16 cellular contexts compared by ENCODE assay signal in genomic region chr14:33525626-33526025, GRCh38.
A peak's percentile ranks its signal among the peaks of the same experiment; 100 is the strongest.
DNase-seq lines count a peak whose midpoint lies in the region; ATAC-seq, FAIRE-seq and TF ChIP-seq lines count a peak whose summit lies in the region.
"Had no signal": no experiment of that assay in that cellular context is flagged by ENCODE, and none has a peak within 500 bp of the region (broad histone marks: within the 10 kb centered on the region; RNA-seq: fewer than 3 reads in every experiment).

No MANE protein-coding gene starts in this region.

- H3K4me3 ChIP-seq in GM12878 (no peak overlapping the region), fibroblast of mammary gland (ENCODE audit: control insufficient read depth, low read depth, low read length) (no peak overlapping the region), HAP-1 (no peak overlapping the region)
- H3K4me3 ChIP-seq: BLaER1 treated with 17β-estradiol and CSF1 and Interleukin-3, amounts not matched to agents 10 nM and 100 nM; Peyer's patch had no signal

- ATAC-seq in GM12878 = no peak
- ATAC-seq in omental fat pad (ENCODE audit: low FRiP score) = peak; percentile 37
- ATAC-seq in GM21717 (IDR thresholded peaks at IDR 0.05; ENCODE audit: unreplicated experiment) = no peak
- ATAC-seq: CD8-positive, alpha-beta T cell; Right ventricle myocardium inferior had no signal

- POLR2A ChIA-PET in GM12878 (lab: Charles Lee) = interaction anchor here (0.6 to 10.9 kb wide), 3 partner anchors 14 to 69 kb away, joined by 3 to 105 read pairs (median 101); no protein-coding TSS in a partner anchor

- H2AFZ ChIP-seq in GM12878 (ENCODE audit: control insufficient read depth, low read depth, low read length) = no peak overlapping the region

- no TSS peak for BruUV-seq in GM12878 (replicated peaks; lab: Mats Ljungman, UMichigan)

- intact Hi-C loops in GM12878 (cut with micrococcal nuclease; ENCODE audit: unreplicated experiment) = no loop called here

- no peaks in the 10 kb centered on the region; a peak in 1 of 4 replicates for H3K27me3 ChIP-seq in GM12878 (replicated peaks in 1 of 2; ENCODE audit: control insufficient read depth in 2 of 2, insufficient read depth in 2 of 2, low read length in 1 of 2)
- H3K27me3 ChIP-seq in HAP-1 (ENCODE audit: low read depth) = peaks cover 43% of the 10 kb centered on the region
- H3K27me3 ChIP-seq: BLaER1 treated with 17β-estradiol and CSF1 and Interleukin-3, amounts not matched to agents 10 nM and 100 nM; Peyer's patch had no signal

- no peak for FAIRE-seq in GM12878 (lab: Jason Lieb, UNC)

- H3K9me3 ChIP-seq in GM12878 (replicated peaks; ENCODE audit: control insufficient read depth, insufficient read depth, low read length) = no peaks in the 10 kb centered on the region
- H3K9me3 ChIP-seq in HAP-1 = no peaks in the 10 kb centered on the region
- H3K9me3 ChIP-seq: BLaER1 treated with 17β-estradiol and CSF1 and Interleukin-3, amounts not matched to agents 10 nM and 100 nM; Peyer's patch had no signal

- TF ChIP-seq CTCF in GM12878 (IDR thresholded peaks at IDR 0.05 in 2 of 3, conservative IDR thresholded peaks at IDR 0.05 in 1 of 3; ENCODE audit: control insufficient read depth in 2 of 3, extremely low read depth in 1 of 3, insufficient read depth in 1 of 3, low read depth in 3 of 3, low read length in 3 of 3) = no peak
- TF ChIP-seq CTCF in fibroblast of mammary gland (conservative IDR thresholded peaks at IDR 0.05; ENCODE audit: control insufficient read depth, insufficient read depth, low read depth, low read length) = no peak
- no peak for TF ChIP-seq CTCF in omental fat pad (IDR thresholded peaks at IDR 0.05)

- H3K36me3 ChIP-seq in GM12878 (ENCODE audit: control insufficient read depth in 2 of 2, insufficient read depth in 2 of 2, low read length in 1 of 2) (no peaks in the 10 kb centered on the region), HAP-1 (replicated peaks) (no peaks in the 10 kb centered on the region)
- H3K36me3 ChIP-seq: BLaER1 treated with 17β-estradiol and CSF1 and Interleukin-3, amounts not matched to agents 10 nM and 100 nM; Peyer's patch had no signal

- TF ChIP-seq POLR2A in GM12878 (IDR thresholded peaks at IDR 0.05; ENCODE audit: low read depth, low read length) = no peak

- H3K4me1 ChIP-seq in GM12878 (ENCODE audit: control insufficient read depth, insufficient read depth, low read length) (no peaks in the 10 kb centered on the region), HAP-1 (0 out of 2 replicates have a peak, but pooled peaks cover 4% of the 10 kb centered on the region)
- H3K4me1 ChIP-seq: Peyer's patch had no signal

- no peaks in the 10 kb centered on the region for H3K79me2 ChIP-seq in GM12878 (ENCODE audit: control insufficient read depth, insufficient read depth, low read length)

- H3K27ac ChIP-seq in GM12878 (ENCODE audit: control insufficient read depth, insufficient read depth) = no peak overlapping the region
- H3K27ac ChIP-seq: BLaER1 treated with 17β-estradiol and CSF1 and Interleukin-3, amounts not matched to agents 10 nM and 100 nM; KMS-11; Peyer's patch had no signal

- no peak overlapping the region for H3K9ac ChIP-seq in GM12878 (ENCODE audit: control insufficient read depth, insufficient read depth, low read length)
- H3K9ac ChIP-seq: BLaER1 treated with 17β-estradiol and CSF1 and Interleukin-3, amounts not matched to agents 10 nM and 100 nM; KMS-11 had no signal

- in situ Hi-C loops in GM12878 (cut with MboI) (no loop called here), HAP-1 (cut with MboI; ENCODE audit: low sequenced_read_pairs) (no loop called here)

- RAD21 ChIA-PET in GM12878 (lab: Charles Lee; ENCODE audit: unreplicated experiment) = interaction anchor here (1.6 to 12.6 kb wide), 4 partner anchors 13 to 103 kb away, joined by 3 to 279 read pairs (median 156); no protein-coding TSS in a partner anchor

- SMC1A ChIA-PET in GM12878 (lab: Charles Lee; ENCODE audit: uncharacterized antibody, unreplicated experiment) = interaction anchor here (1.4 to 18.1 kb wide), 4 partner anchors 11 to 151 kb away, joined by 6 to 298 read pairs (median 190); no protein-coding TSS in a partner anchor

- CTCF ChIA-PET in GM12878 (lab: Yijun Ruan, JAX) = interaction anchor here (1.3 to 3.3 kb wide), 2 partner anchors 12 to 150 kb away, joined by 3 to 9 read pairs; no protein-coding TSS in a partner anchor

- no peak for TF ChIP-seq RAD21 in GM12878 (IDR thresholded peaks at IDR 0.05; ENCODE audit: insufficient read depth, low read depth, low read length)

- H3K4me2 ChIP-seq in GM12878 (ENCODE audit: control insufficient read depth, insufficient read depth) = no peak overlapping the region
- H3K4me2 ChIP-seq: KMS-11 had no signal

- TF ChIP-seq EP300 in GM12878 (IDR thresholded peaks at IDR 0.05; ENCODE audit: borderline replicate concordance in 1 of 2, control insufficient read depth in 1 of 2, low read depth in 2 of 2, low read length in 2 of 2) = no peak

- peak; percentile 29 for DNase-seq in NCI-H226
- DNase-seq in GM12878 (ENCODE audit: low read depth, low spot score) = no peak
- DNase-seq in fibroblast of mammary gland (ENCODE audit: low read depth) = peak; percentile 16
- DNase-seq in omental fat pad (ENCODE audit: low spot score) = no peak
- no peak for DNase-seq in HPDE6-E6E7 (ENCODE audit: extremely low spot score)
- DNase-seq in COR-L47 (lab: John Stamatoyannopoulos, UW) = no peak
- DNase-seq in HAP-1 (ENCODE audit: low spot score in 2 of 2) = no peak
- DNase-seq: CD8-positive, alpha-beta T cell; DMS53; NCI-H1436; NCI-H1930; Peyer's patch had no signal

- 9% methylated on average over 3 of the region's 3 CpGs for WGBS in GM12878 (ENCODE audit: insufficient coverage, insufficient replicate concordance, low lambda C conversion rate, missing lambda C conversion rate)

- H4K20me1 ChIP-seq in GM12878 (ENCODE audit: control insufficient read depth, insufficient read depth) = no peaks in the 10 kb centered on the region
- H4K20me1 ChIP-seq: BLaER1 treated with 17β-estradiol and CSF1 and Interleukin-3, amounts not matched to agents 10 nM and 100 nM had no signal

TF ChIP-seq in GM12878, 131 proteins besides CTCF, POLR2A, EP300 and RAD21:
- TF ChIP-seq IRF5 (IDR thresholded peaks at IDR 0.05; ENCODE audit: borderline replicate concordance) (no peak), ZNF592 (IDR thresholded peaks at IDR 0.05) (no peak), ZSCAN29 (IDR thresholded peaks at IDR 0.05) (no peak), TCF3 (IDR thresholded peaks at IDR 0.05; ENCODE audit: borderline replicate concordance, insufficient read depth, low read depth, low read length) (no peak), MTA3 (IDR thresholded peaks at IDR 0.05; ENCODE audit: borderline replicate concordance, low read length) (no peak), NFYA (IDR thresholded peaks at IDR 0.05; ENCODE audit: borderline replicate concordance, low read depth, low read length) (no peak)
- TF ChIP-seq, protein P1, sequence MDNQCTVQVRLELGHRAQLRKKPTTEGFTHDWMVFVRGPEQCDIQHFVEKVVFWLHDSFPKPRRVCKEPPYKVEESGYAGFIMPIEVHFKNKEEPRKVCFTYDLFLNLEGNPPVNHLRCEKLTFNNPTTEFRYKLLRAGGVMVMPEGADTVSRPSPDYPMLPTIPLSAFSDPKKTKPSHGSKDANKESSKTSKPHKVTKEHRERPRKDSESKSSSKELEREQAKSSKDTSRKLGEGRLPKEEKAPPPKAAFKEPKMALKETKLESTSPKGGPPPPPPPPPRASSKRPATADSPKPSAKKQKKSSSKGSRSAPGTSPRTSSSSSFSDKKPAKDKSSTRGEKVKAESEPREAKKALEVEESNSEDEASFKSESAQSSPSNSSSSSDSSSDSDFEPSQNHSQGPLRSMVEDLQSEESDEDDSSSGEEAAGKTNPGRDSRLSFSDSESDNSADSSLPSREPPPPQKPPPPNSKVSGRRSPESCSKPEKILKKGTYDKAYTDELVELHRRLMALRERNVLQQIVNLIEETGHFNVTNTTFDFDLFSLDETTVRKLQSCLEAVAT (IDR thresholded peaks at IDR 0.05) = peak; percentile 81

Comparison
In these comparisons a context has a peak if more than half of its experiments do, and no peak if none do; other contexts are left out.
1. DNase-seq: peak in NCI-H226 (single experiment) and fibroblast of mammary gland (single experiment); none in GM12878 (single experiment), omental fat pad (single experiment), HPDE6-E6E7 (single experiment), COR-L47 (single experiment) and HAP-1 (0 of 2).